In genomic region chr15:41930221-41930866, GRCh38 we compare ENCODE assay signal across 10 cellular contexts. TPM values are rescaled to one million over a fixed set of nuclear protein-coding genes. Genes with fewer than 3 reads are reported as not detected.
DNase-seq lines count a peak whose midpoint lies in the region; ATAC-seq and TF ChIP-seq lines count a peak whose summit lies in the region.
"Had no signal": no experiment of that assay in that cellular context is flagged by ENCODE, and none has a peak within 500 bp of the region (broad histone marks: within the 10 kb centered on the region; RNA-seq: fewer than 3 reads in every experiment).

No MANE protein-coding gene starts in this region.

- H3K4me3 Mint-ChIP-seq in activated CD8-positive, alpha-beta T cell treated with anti-CD3 and anti-CD28 coated beads, Interleukin-2, amount 10 ng/mL, durations not matched to agents 7 days and 5 days, result no peak overlapping the region
- no peak overlapping the region for H3K4me3 Mint-ChIP-seq in natural killer cell

- no peaks in the 10 kb centered on the region for H3K9me3 Mint-ChIP-seq in activated CD8-positive, alpha-beta T cell treated with anti-CD3 and anti-CD28 coated beads, Interleukin-2, amount 10 ng/mL, durations not matched to agents 7 days and 5 days (ENCODE audit: insufficient read depth)
- no peaks in the 10 kb centered on the region for H3K9me3 Mint-ChIP-seq in natural killer cell

- no peak overlapping the region for H3K9ac ChIP-seq in fibroblast of lung (ENCODE audit: insufficient read depth, low read length)

- H3K4me3 ChIP-seq in RWPE2 (ENCODE audit: severe bottlenecking) (no peak overlapping the region), fibroblast of lung (replicated peaks in 1 of 4; ENCODE audit: control extremely low read depth in 1 of 4, insufficient read depth in 1 of 4, low read depth in 3 of 4, low read length in 4 of 4) (no peak overlapping the region), psoas muscle (no peak overlapping the region)

- H3K4me2 ChIP-seq in fibroblast of lung (ENCODE audit: extremely low read depth, insufficient read depth, low read length), result peak overlapping the region; percentile 46

- H3K27me3 Mint-ChIP-seq in activated CD8-positive, alpha-beta T cell treated with anti-CD3 and anti-CD28 coated beads, Interleukin-2, amount 10 ng/mL, durations not matched to agents 7 days and 5 days (ENCODE audit: low read depth), result no peaks in the 10 kb centered on the region
- no peaks in the 10 kb centered on the region for H3K27me3 Mint-ChIP-seq in natural killer cell (ENCODE audit: low read depth in 2 of 2)

- intact Hi-C loops in psoas muscle (cut with DNase I) (no loop called here), natural killer cell (cut with micrococcal nuclease) (no loop called here)

- no peak overlapping the region for H2AFZ ChIP-seq in fibroblast of lung (ENCODE audit: low read length)

- 46 to 50% (median 49%) methylated on average over 8 of the region's 8 CpGs for WGBS in psoas muscle, 3 donors

- H3K36me3 Mint-ChIP-seq in activated CD8-positive, alpha-beta T cell treated with anti-CD3 and anti-CD28 coated beads, Interleukin-2, amount 10 ng/mL, durations not matched to agents 7 days and 5 days (ENCODE audit: low read depth), result no peaks in the 10 kb centered on the region
- H3K36me3 Mint-ChIP-seq in natural killer cell, result no peaks in the 10 kb centered on the region

- peaks cover 8% of the 10 kb centered on the region for H3K79me2 ChIP-seq in fibroblast of lung (ENCODE audit: control insufficient read depth, insufficient read depth, low read length)

- CTCF ChIA-PET in activated CD8-positive, alpha-beta T cell treated with anti-CD3 and anti-CD28 coated beads, Interleukin-2, amount 10 ng/mL, durations not matched to agents 7 days and 5 days (lab: Charles Lee), result interaction anchor here (1.0 kb wide), 1 partner anchor 55 kb away, joined by 3 read pairs; no protein-coding TSS in a partner anchor

- DNase-seq in Caki2 (ENCODE audit: low read depth) (peak; percentile 95), RWPE2 (ENCODE audit: low spot score) (no peak), fibroblast of lung (ENCODE audit: low read depth in 2 of 2) (peak; percentile 97 to 98), psoas muscle (peak; percentile 65 to 76), natural killer cell (no peak)
- no peak for DNase-seq in activated CD8-positive, alpha-beta T cell treated with anti-CD3 and anti-CD28 coated beads, Interleukin-2, amount 10 ng/mL, durations not matched to agents 7 days and 5 days
- DNase-seq in activated CD8-positive, alpha-beta memory T cell treated with anti-CD3 and anti-CD28 coated beads, Interleukin-2, amount 50 U/mL, for 4 hours, result no peak
- DNase-seq: NCI-H1105 treated with DMSO at 0.1 percent for 48 hours, nucleus accumbens had no signal

- H3K4me1 ChIP-seq in RWPE2 (ENCODE audit: insufficient read depth, poor library complexity, severe bottlenecking), result peaks cover 60% of the 10 kb centered on the region
- H3K4me1 ChIP-seq in fibroblast of lung (ENCODE audit: control insufficient read depth, extremely low read depth, insufficient read depth, low read length), result peaks cover 28% of the 10 kb centered on the region
- peaks cover 53% of the 10 kb centered on the region for H3K4me1 ChIP-seq in psoas muscle

- H3K27ac Mint-ChIP-seq in activated CD8-positive, alpha-beta T cell treated with anti-CD3 and anti-CD28 coated beads, Interleukin-2, amount 10 ng/mL, durations not matched to agents 7 days and 5 days, result no peak overlapping the region
- H3K27ac Mint-ChIP-seq in natural killer cell, result no peak overlapping the region

- POLR2A ChIA-PET in activated CD8-positive, alpha-beta T cell treated with anti-CD3 and anti-CD28 coated beads, Interleukin-2, amount 10 ng/mL, durations not matched to agents 7 days and 5 days (lab: Charles Lee), result no interaction called here

- H3K9me3 ChIP-seq in RWPE2 (ENCODE audit: severe bottlenecking), result no peaks in the 10 kb centered on the region
- H3K9me3 ChIP-seq in fibroblast of lung (ENCODE audit: control insufficient read depth, insufficient read depth, low read depth, low read length), result no peaks in the 10 kb centered on the region
- no peaks in the 10 kb centered on the region for H3K9me3 ChIP-seq in psoas muscle

- TF ChIP-seq CTCF in RWPE2 (IDR thresholded peaks at IDR 0.05; ENCODE audit: poor library complexity, severe bottlenecking), result peak; percentile 87
- TF ChIP-seq CTCF in fibroblast of lung (conservative IDR thresholded peaks at IDR 0.05 in 1 of 2, IDR thresholded peaks at IDR 0.05 in 1 of 2; ENCODE audit: low read depth in 1 of 2, low read length in 2 of 2), result peak in 1 of 2 donors; percentile 21
- TF ChIP-seq CTCF in psoas muscle (IDR thresholded peaks at IDR 0.05), result no peak
- TF ChIP-seq CTCF in natural killer cell (IDR thresholded peaks at IDR 0.05), result no peak

- in situ Hi-C loops in Caki2 (cut with HindIII; ENCODE audit: low pct_unique_long_range_greater_than_20kb, low sequenced_read_pairs), result no loop called here

- H3K36me3 ChIP-seq in RWPE2 (ENCODE audit: low read depth) (peaks cover 34% of the 10 kb centered on the region), fibroblast of lung (ENCODE audit: control insufficient read depth, insufficient read depth, low read length) (no peaks in the 10 kb centered on the region), psoas muscle (ENCODE audit: insufficient read depth in 1 of 2, low read depth in 1 of 2) (no peaks in the 10 kb centered on the region)

- no peaks in the 10 kb centered on the region for H4K20me1 ChIP-seq in fibroblast of lung (ENCODE audit: control insufficient read depth, extremely low read depth, insufficient read depth, low read length)

- H3K27me3 ChIP-seq in RWPE2 (ENCODE audit: insufficient read depth, poor library complexity, severe bottlenecking) (no peaks in the 10 kb centered on the region), fibroblast of lung (ENCODE audit: control insufficient read depth, insufficient read depth, low read length) (no peaks in the 10 kb centered on the region), psoas muscle (ENCODE audit: insufficient read depth in 3 of 3, low read length in 2 of 3) (no peaks in the 10 kb centered on the region)

- peak; percentile 77 for ATAC-seq in RWPE2 (ENCODE audit: low read depth)
- ATAC-seq in psoas muscle, result peak; percentile 74 to 85 (median 81)
- no peak for ATAC-seq in GM21390 (IDR thresholded peaks at IDR 0.05; ENCODE audit: unreplicated experiment)
- ATAC-seq in activated CD8-positive, alpha-beta T cell treated with anti-CD3 and anti-CD28 coated beads, Interleukin-2, amount 10 ng/mL, durations not matched to agents 7 days and 5 days, result no peak
- no peak for ATAC-seq in natural killer cell

- peaks cover 44% of the 10 kb centered on the region for H3K4me1 Mint-ChIP-seq in activated CD8-positive, alpha-beta T cell treated with anti-CD3 and anti-CD28 coated beads, Interleukin-2, amount 10 ng/mL, durations not matched to agents 7 days and 5 days (ENCODE audit: low read depth)
- peaks cover 21 to 25% of the 10 kb centered on the region in 2 donors for H3K4me1 Mint-ChIP-seq in natural killer cell

- H3K27ac ChIP-seq in RWPE2 (ENCODE audit: poor library complexity, severe bottlenecking), result peak overlapping the region; percentile 67
- H3K27ac ChIP-seq in fibroblast of lung (ENCODE audit: insufficient read depth, low read length), result peak overlapping the region; percentile 69
- H3K27ac ChIP-seq in psoas muscle, result peak overlapping the region; percentile 61

RNA-seq across cellular contexts. Expression of gene SPTBN5, which starts 36.5 kb away (rescaled TPM):
- total RNA-seq in Caki2 (2014; rRNA removed; shearing (Covaris generic); ENCODE audit: low replicate concordance), result not detected in 2 replicates
- total RNA-seq in fibroblast of lung, result 0.26 and 0.66 TPM in 2 replicates
- polyA plus RNA-seq in fibroblast of lung, result 0.21 and 0.43 TPM in 2 replicates
- polyA plus RNA-seq in fibroblast of lung (2012), result 0.30 and 0.35 TPM in 2 replicates
- 0.04 and 0.20 TPM in 2 replicates for polyA minus RNA-seq in fibroblast of lung (ENCODE audit: low replicate concordance)
- total RNA-seq in psoas muscle, result under 1 TPM; 0.15 to 0.47 (median 0.29) TPM
- under 1 TPM; 0.10 to 0.29 (median 0.13) TPM for polyA plus RNA-seq in psoas muscle
- under 1 TPM; 0.16 to 0.21 TPM for total RNA-seq in activated CD8-positive, alpha-beta T cell treated with anti-CD3 and anti-CD28 coated beads, Interleukin-2, amount 10 ng/mL, durations not matched to agents 7 days and 5 days
- 1 to 10 TPM; 4.1 to 6.0 (median 5.2) TPM for total RNA-seq in natural killer cell

RNA-seq across cellular contexts. Expression of gene EHD4, which starts 42.0 kb away (rescaled TPM):
- 3.0 and 3.8 TPM in 2 replicates for total RNA-seq in Caki2 (2014; rRNA removed; shearing (Covaris generic); ENCODE audit: low replicate concordance)
- total RNA-seq in fibroblast of lung (9.5 and 22.0 TPM in 2 replicates), psoas muscle (1 to 10 TPM; 5.3 to 9.6 (median 6.3) TPM), natural killer cell (10 to 100 TPM; 28.4 to 34.6 (median 31.7) TPM)
- polyA plus RNA-seq in fibroblast of lung (19.3 and 37.0 TPM in 2 replicates), psoas muscle (1 to 10 TPM; 1.7 to 4.8 (median 2.2) TPM)
- 18.3 and 34.2 TPM in 2 replicates for polyA plus RNA-seq in fibroblast of lung (2012)
- 30.0 and 48.4 TPM in 2 replicates for polyA minus RNA-seq in fibroblast of lung (ENCODE audit: low replicate concordance)
- 1 to 10 TPM; 6.9 to 8.0 TPM for total RNA-seq in activated CD8-positive, alpha-beta T cell treated with anti-CD3 and anti-CD28 coated beads, Interleukin-2, amount 10 ng/mL, durations not matched to agents 7 days and 5 days

Comparison
In these comparisons a context has a peak if more than half of its experiments do, and no peak if none do; other contexts are left out.
1. DNase-seq: peak in Caki2 (single experiment), fibroblast of lung (2 of 2) and psoas muscle (2 of 2); none in RWPE2 (single experiment), activated CD8-positive, alpha-beta T cell treated with anti-CD3 and anti-CD28 coated beads, Interleukin-2, amount 10 ng/mL, durations not matched to agents 7 days and 5 days (single experiment), activated CD8-positive, alpha-beta memory T cell treated with anti-CD3 and anti-CD28 coated beads, Interleukin-2, amount 50 U/mL, for 4 hours (single experiment) and natural killer cell (single experiment).
2. ATAC-seq: peak in RWPE2 (single experiment) and psoas muscle (4 of 4); none in GM21390 (single experiment), activated CD8-positive, alpha-beta T cell treated with anti-CD3 and anti-CD28 coated beads, Interleukin-2, amount 10 ng/mL, durations not matched to agents 7 days and 5 days (single experiment) and natural killer cell (0 of 3).
3. Peak in every context shown above with its lines, with median percentiles within 50 percentile points of each other: H3K27ac ChIP-seq.